In genomic region chr1:193070942-193071341, GRCh38 we compare ENCODE assay signal across 8 cellular contexts. TPM values are rescaled to one million over a fixed set of nuclear protein-coding genes. Genes with fewer than 3 reads are reported as not detected.
A peak's percentile ranks its signal among the peaks of the same experiment; 100 is the strongest.
DNase-seq lines count a peak whose midpoint lies in the region; ATAC-seq, FAIRE-seq and TF ChIP-seq lines count a peak whose summit lies in the region.

No MANE protein-coding gene starts in this region.

- H3K4ac ChIP-seq in neuronal stem cell (ENCODE audit: low read length) = no peak overlapping the region

- H2AFZ ChIP-seq in astrocyte (ENCODE audit: low read depth, low read length) (no peak overlapping the region), neuronal stem cell (ENCODE audit: low read length) (no peak overlapping the region)

- 64 to 72% methylated on average over 5 of the region's 5 CpGs for WGBS in tibial nerve, 2 donors
- no CpG with 5 or more reads among the region's 5 CpGs for WGBS in neuronal stem cell (ENCODE audit: extremely low coverage in 2 of 2, insufficient read length in 2 of 2, insufficient replicate concordance in 1 of 2), 2 donors

- TF ChIP-seq EP300 in tibial nerve (IDR thresholded peaks at IDR 0.05) = no peak

- H3K36me3 Mint-ChIP-seq in astrocyte (ENCODE audit: low read depth, unreplicated experiment) = peaks cover 2% of the 10 kb centered on the region

- H3K36me3 ChIP-seq in astrocyte (ENCODE audit: insufficient read depth, low read length) (peaks cover 4% of the 10 kb centered on the region), tibial nerve (peaks cover 0 to 16% (median 0%) of the 10 kb centered on the region in 3 donors), neuronal stem cell (replicated peaks in 1 of 2; ENCODE audit: control insufficient read depth in 2 of 2, insufficient read depth in 2 of 2, low read length in 2 of 2) (peaks cover 4 to 56% of the 10 kb centered on the region in 2 donors)

- H3K14ac ChIP-seq in neuronal stem cell (ENCODE audit: low read length) = no peak overlapping the region

- ATAC-seq in GM21367 (IDR thresholded peaks at IDR 0.05; ENCODE audit: unreplicated experiment) (peak; percentile 55), HG03575 (IDR thresholded peaks at IDR 0.05; ENCODE audit: extremely low read depth, insufficient number of reproducible peaks, low FRiP score, unreplicated experiment) (peak; percentile 32)

- H4K8ac ChIP-seq in neuronal stem cell (ENCODE audit: low read depth, low read length) = no peak overlapping the region

- H3K9ac ChIP-seq in astrocyte (ENCODE audit: low read length) (peak overlapping the region; percentile 22), neuronal stem cell (ENCODE audit: low read depth, low read length, poor library complexity) (no peak overlapping the region)

- H2BK12ac ChIP-seq in neuronal stem cell (ENCODE audit: low read length) = no peak overlapping the region

- no peaks in the 10 kb centered on the region for H3K27me3 ChIP-seq in astrocyte (ENCODE audit: insufficient read depth, low read length)
- no peaks in the 10 kb centered on the region for H3K27me3 ChIP-seq in tibial nerve
- H3K27me3 ChIP-seq in neuronal stem cell (ENCODE audit: control insufficient read depth in 3 of 3, insufficient read depth in 3 of 3, low read depth in 1 of 3, low read length in 3 of 3) = no peaks in the 10 kb centered on the region

- H3K4me3 ChIP-seq in astrocyte (ENCODE audit: insufficient read depth, low read depth, low read length) = no peak overlapping the region
- no peak overlapping the region for H3K4me3 ChIP-seq in tibial nerve
- H3K4me3 ChIP-seq in neuronal stem cell (ENCODE audit: low read length in 2 of 2) = no peak overlapping the region

- H3K4me1 ChIP-seq in astrocyte (ENCODE audit: insufficient read depth, low read length) (peaks cover 6% of the 10 kb centered on the region), tibial nerve (peaks cover 0 to 25% (median 12%) of the 10 kb centered on the region in 4 donors), neuronal stem cell (ENCODE audit: control insufficient read depth in 2 of 2, insufficient read depth in 1 of 2, low read depth in 1 of 2, low read length in 2 of 2) (peaks cover 0 to 3% of the 10 kb centered on the region in 2 donors)

- H2BK15ac ChIP-seq in neuronal stem cell (ENCODE audit: low read length) = no peak overlapping the region

- no peak overlapping the region for H3K18ac ChIP-seq in neuronal stem cell (ENCODE audit: low read length)

- no peak overlapping the region for H3K4me3 Mint-ChIP-seq in astrocyte (ENCODE audit: unreplicated experiment)

- H2BK120ac ChIP-seq in neuronal stem cell (ENCODE audit: low read depth, low read length) = no peak overlapping the region

- H3K79me2 ChIP-seq in astrocyte (ENCODE audit: insufficient read depth, low read length) = peaks cover 86% of the 10 kb centered on the region

- peak; percentile 33 for DNase-seq in DMS53 treated with DMSO at 0.1 percent for 48 hours (lab: John Stamatoyannopoulos, UW; ENCODE audit: unreplicated experiment)
- DNase-seq in astrocyte (ENCODE audit: low read depth) = no peak
- DNase-seq in tibial nerve (ENCODE audit: low spot score in 2 of 2) = no peak
- DNase-seq in occipital lobe (lab: John Stamatoyannopoulos, UW) = no peak
- DNase-seq in neuronal stem cell (ENCODE audit: low spot score) = no peak
- no peak for DNase-seq in NCI-H446 treated with DMSO at 0.1 percent for 48 hours (lab: John Stamatoyannopoulos, UW)

- H2AK5ac ChIP-seq in neuronal stem cell (ENCODE audit: low read depth, low read length) = no peak overlapping the region

- H3K4me1 Mint-ChIP-seq in astrocyte (ENCODE audit: low read depth, unreplicated experiment) = peaks cover 11% of the 10 kb centered on the region

- H4K91ac ChIP-seq in neuronal stem cell (ENCODE audit: low read depth, low read length, poor library complexity) = no peak overlapping the region

- TF ChIP-seq CTCF in astrocyte (IDR thresholded peaks at IDR 0.05; ENCODE audit: insufficient read depth, low read depth, low read length) = no peak
- no peak for TF ChIP-seq CTCF in tibial nerve (IDR thresholded peaks at IDR 0.05)

- no peak overlapping the region for H3K23ac ChIP-seq in neuronal stem cell (ENCODE audit: low read depth, low read length, poor library complexity)

- no peak for FAIRE-seq in astrocyte (lab: Jason Lieb, UNC)

- no peak for TF ChIP-seq POLR2A in tibial nerve (IDR thresholded peaks at IDR 0.05)

- no peak overlapping the region for H3K27ac Mint-ChIP-seq in astrocyte (ENCODE audit: unreplicated experiment)

- peaks cover 38% of the 10 kb centered on the region for H4K20me1 ChIP-seq in astrocyte (ENCODE audit: insufficient read depth, low read length)

- H3K9me3 ChIP-seq in astrocyte (ENCODE audit: insufficient read depth, low read depth, low read length) (no peaks in the 10 kb centered on the region), tibial nerve (no peaks in the 10 kb centered on the region), neuronal stem cell (replicated peaks in 1 of 2; ENCODE audit: control insufficient read depth in 2 of 2, insufficient read depth in 1 of 2, low read depth in 1 of 2, low read length in 2 of 2) (no peaks in the 10 kb centered on the region)

- H3K79me1 ChIP-seq in neuronal stem cell (ENCODE audit: low read depth, low read length) = peaks cover 5% of the 10 kb centered on the region

- H3K27ac ChIP-seq in astrocyte (ENCODE audit: low read depth, low read length) (peak overlapping the region; percentile 40), tibial nerve (no peak overlapping the region), neuronal stem cell (replicated peaks; ENCODE audit: low read length) (no peak overlapping the region)

- no peaks in the 10 kb centered on the region for H3K9me3 Mint-ChIP-seq in astrocyte (ENCODE audit: unreplicated experiment)

- H3K4me2 ChIP-seq in astrocyte (ENCODE audit: low read length) (peak overlapping the region; percentile 24), neuronal stem cell (ENCODE audit: insufficient read depth, low read length, poor library complexity, severe bottlenecking) (no peak overlapping the region)

- H3K27me3 Mint-ChIP-seq in astrocyte (ENCODE audit: low read depth, unreplicated experiment) = no peaks in the 10 kb centered on the region

- no peak overlapping the region for H2BK5ac ChIP-seq in neuronal stem cell (ENCODE audit: low read length)

RNA-seq across cellular contexts. Expression of gene RO60, which starts 11.5 kb away (rescaled TPM):
- total RNA-seq in astrocyte (120 and 134 TPM in 2 replicates), tibial nerve (100 to 1,000 TPM in 2 of 4 donors, 10 to 100 TPM in 2; 67.5 to 108 (median 91.3) TPM), occipital lobe (448 TPM)
- polyA plus RNA-seq in neuronal stem cell (2013, experiment 1 of 2) = 41.8 TPM
- 49.0 TPM for polyA plus RNA-seq in neuronal stem cell (2013, experiment 2 of 2)

RNA-seq across cellular contexts. Expression of gene UCHL5, which starts 11.8 kb away (rescaled TPM):
- 26.4 and 33.3 TPM in 2 replicates for total RNA-seq in astrocyte
- 10 to 100 TPM; 22.2 to 50.0 (median 29.0) TPM for total RNA-seq in tibial nerve
- total RNA-seq in occipital lobe = 53.0 TPM
- 24.5 TPM for polyA plus RNA-seq in neuronal stem cell (2013, experiment 1 of 2)
- polyA plus RNA-seq in neuronal stem cell (2013, experiment 2 of 2) = 24.7 TPM

RNA-seq across cellular contexts. Expression of gene GLRX2, which starts 34.3 kb away (rescaled TPM):
- 37.0 and 37.1 TPM in 2 replicates for total RNA-seq in astrocyte
- total RNA-seq in tibial nerve = 1 to 10 TPM; 3.9 to 8.3 (median 4.8) TPM
- 19.7 TPM for total RNA-seq in occipital lobe
- 5.6 TPM for polyA plus RNA-seq in neuronal stem cell (2013, experiment 1 of 2)
- polyA plus RNA-seq in neuronal stem cell (2013, experiment 2 of 2) = 5.8 TPM

RNA-seq across cellular contexts. Expression of gene CDC73, which starts 50.9 kb away (rescaled TPM):
- total RNA-seq in astrocyte (72.9 and 77.7 TPM in 2 replicates), tibial nerve (10 to 100 TPM; 41.4 to 89.4 (median 51.5) TPM), occipital lobe (48.7 TPM)
- 19.3 TPM for polyA plus RNA-seq in neuronal stem cell (2013, experiment 1 of 2)
- 19.4 TPM for polyA plus RNA-seq in neuronal stem cell (2013, experiment 2 of 2)
